ENCODE assay signal across 9 cellular contexts in the genomic region with DNA sequence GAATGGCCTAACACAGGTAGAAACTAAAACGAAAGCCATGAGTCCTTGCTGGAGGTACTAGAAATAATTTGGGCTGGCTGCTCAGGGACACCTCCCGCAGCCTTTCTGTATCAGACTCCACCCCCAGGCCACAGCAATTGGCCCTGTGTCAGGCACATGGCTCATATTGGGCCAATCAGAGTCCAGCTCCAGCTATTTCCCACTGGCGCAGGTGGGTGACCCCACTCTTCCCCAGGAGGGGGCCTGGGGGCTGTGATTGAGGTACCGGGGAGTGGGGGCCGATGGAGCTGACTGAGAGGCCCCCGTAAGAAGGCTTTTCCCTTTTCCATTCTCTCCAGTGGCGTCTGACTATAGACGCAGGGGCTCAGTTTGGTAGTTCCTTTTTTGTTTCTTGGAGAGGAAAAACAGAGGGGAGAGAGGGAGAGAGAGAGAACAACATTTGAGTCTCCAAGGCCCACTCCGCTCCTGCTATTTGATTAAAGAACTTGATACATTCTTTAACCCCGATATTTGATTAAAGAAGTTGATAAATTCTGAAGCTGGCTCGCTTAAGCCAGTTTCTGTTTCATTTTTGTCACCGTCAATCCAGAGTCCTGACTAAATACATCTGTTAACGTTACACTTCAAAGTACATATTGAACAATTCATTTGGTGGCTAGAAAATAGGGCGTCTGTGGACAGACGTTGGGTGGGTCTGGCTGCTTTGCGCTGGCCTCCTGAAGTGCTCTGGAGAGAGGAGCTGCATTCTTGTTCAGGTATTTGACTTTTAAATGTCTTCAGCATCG. TPM values are rescaled to one million over a fixed set of nuclear protein-coding genes. Genes with fewer than 3 reads are reported as not detected.
DNase-seq lines count a peak whose midpoint lies in the region; ATAC-seq and TF ChIP-seq lines count a peak whose summit lies in the region.
"Had no signal": no experiment of that assay in that cellular context is flagged by ENCODE, and none has a peak within 500 bp of the region (broad histone marks: within the 10 kb centered on the region; RNA-seq: fewer than 3 reads in every experiment).

No MANE protein-coding gene starts in this region.

- no peak overlapping the region for H3K4me2 ChIP-seq in osteoblast (ENCODE audit: insufficient read depth, low read length)

- peaks cover 11% of the 10 kb centered on the region for H3K9me3 Mint-ChIP-seq in dendritic cell treated with granulocyte-macrophage colony-stimulating factor and Interleukin-4, amounts not matched to agents 40 ng/mL and 50 ng/mL, for 4 days

- H3K36me3 Mint-ChIP-seq in dendritic cell treated with granulocyte-macrophage colony-stimulating factor and Interleukin-4, amounts not matched to agents 40 ng/mL and 50 ng/mL, for 4 days (ENCODE audit: low read depth), result no peaks in the 10 kb centered on the region

- no peak overlapping the region for H3K27ac ChIP-seq in osteoblast (ENCODE audit: low read depth, low read length)
- H3K27ac ChIP-seq: epithelial cell of prostate had no signal

- H3K4me3 ChIP-seq in osteoblast (ENCODE audit: insufficient read depth, low read length), result no peak overlapping the region

- H3K36me3 ChIP-seq in osteoblast (ENCODE audit: insufficient read depth, low read length), result peaks cover 2% of the 10 kb centered on the region

- no peak overlapping the region for H2AFZ ChIP-seq in osteoblast (ENCODE audit: low read length)

- intact Hi-C loops in dendritic cell treated with granulocyte-macrophage colony-stimulating factor and Interleukin-4, amounts not matched to agents 40 ng/mL and 50 ng/mL, for 4 days (cut with micrococcal nuclease), result no loop called here
- intact Hi-C loops in left ventricle myocardium superior (cut with micrococcal nuclease), result no loop called here

- peaks cover 17% of the 10 kb centered on the region for H3K4me1 ChIP-seq in osteoblast (ENCODE audit: insufficient read depth, low read length)

- peaks cover 9% of the 10 kb centered on the region for H3K4me1 Mint-ChIP-seq in dendritic cell treated with granulocyte-macrophage colony-stimulating factor and Interleukin-4, amounts not matched to agents 40 ng/mL and 50 ng/mL, for 4 days (ENCODE audit: low read depth)

- no peaks in the 10 kb centered on the region for H3K27me3 ChIP-seq in osteoblast (ENCODE audit: insufficient read depth, low read length)

- no peak for ATAC-seq in GM18870 (IDR thresholded peaks at IDR 0.05; ENCODE audit: unreplicated experiment)
- no peak for ATAC-seq in left ventricle myocardium superior

- H3K9me3 ChIP-seq in osteoblast (ENCODE audit: low read depth, low read length), result no peaks in the 10 kb centered on the region

- H3K79me2 ChIP-seq in osteoblast (ENCODE audit: insufficient read depth, low read length), result no peaks in the 10 kb centered on the region

- no peaks in the 10 kb centered on the region for H4K20me1 ChIP-seq in osteoblast (ENCODE audit: insufficient read depth, low read length)

- peak overlapping the region; percentile 61 for H3K4me3 Mint-ChIP-seq in dendritic cell treated with granulocyte-macrophage colony-stimulating factor and Interleukin-4, amounts not matched to agents 40 ng/mL and 50 ng/mL, for 4 days

- H3K27me3 Mint-ChIP-seq in dendritic cell treated with granulocyte-macrophage colony-stimulating factor and Interleukin-4, amounts not matched to agents 40 ng/mL and 50 ng/mL, for 4 days, result peaks cover 3% of the 10 kb centered on the region

- TF ChIP-seq CTCF in osteoblast (IDR thresholded peaks at IDR 0.05; ENCODE audit: extremely low read depth, low read depth, low read length), result no peak

- H3K27ac Mint-ChIP-seq in dendritic cell treated with granulocyte-macrophage colony-stimulating factor and Interleukin-4, amounts not matched to agents 40 ng/mL and 50 ng/mL, for 4 days, result no peak overlapping the region

- DNase-seq in GM19240 (ENCODE audit: insufficient read length, low spot score) (peak; percentile 31), osteoblast (ENCODE audit: insufficient read length, low spot score, missing footprints) (no peak), NCI-H526 (lab: John Stamatoyannopoulos, UW) (no peak), left ventricle myocardium superior (no peak)
- DNase-seq in activated CD4-positive, CD25-positive, alpha-beta regulatory T cell treated with anti-CD3 and anti-CD28 coated beads, Interleukin-2, amount 50 U/mL, for 16 hours (ENCODE audit: low read depth, low spot score), result peak; percentile 8
- peak; percentile 28 to 29 for DNase-seq in stimulated activated CD8-positive, alpha-beta memory T cell treated with anti-CD3 and anti-CD28 coated beads, Interleukin-7, amount 100 ng/mL, for 4 hours (ENCODE audit: low read depth in 2 of 2)

RNA-seq across cellular contexts. Expression of a gene that starts 26.3 kb away (rescaled TPM):
- total RNA-seq in osteoblast (2.5 and 3.2 TPM in 2 replicates), left ventricle myocardium superior (0.32 TPM)

RNA-seq across cellular contexts. Expression of a gene that starts 38.0 kb away (rescaled TPM):
- total RNA-seq in osteoblast (2.2 and 2.4 TPM in 2 replicates), left ventricle myocardium superior (1.9 TPM)

RNA-seq across cellular contexts. Expression of a gene that starts 49.6 kb away (rescaled TPM):
- total RNA-seq in osteoblast, result 18.5 and 20.3 TPM in 2 replicates
- 12.6 TPM for total RNA-seq in left ventricle myocardium superior

Comparison
In these comparisons a context has a peak if more than half of its experiments do, and no peak if none do; other contexts are left out.
1. DNase-seq: peak in GM19240 (single experiment), activated CD4-positive, CD25-positive, alpha-beta regulatory T cell treated with anti-CD3 and anti-CD28 coated beads, Interleukin-2, amount 50 U/mL, for 16 hours (single experiment) and stimulated activated CD8-positive, alpha-beta memory T cell treated with anti-CD3 and anti-CD28 coated beads, Interleukin-7, amount 100 ng/mL, for 4 hours (2 of 2); none in osteoblast (single experiment), NCI-H526 (0 of 2) and left ventricle myocardium superior (single experiment).